In the genomic region with DNA sequence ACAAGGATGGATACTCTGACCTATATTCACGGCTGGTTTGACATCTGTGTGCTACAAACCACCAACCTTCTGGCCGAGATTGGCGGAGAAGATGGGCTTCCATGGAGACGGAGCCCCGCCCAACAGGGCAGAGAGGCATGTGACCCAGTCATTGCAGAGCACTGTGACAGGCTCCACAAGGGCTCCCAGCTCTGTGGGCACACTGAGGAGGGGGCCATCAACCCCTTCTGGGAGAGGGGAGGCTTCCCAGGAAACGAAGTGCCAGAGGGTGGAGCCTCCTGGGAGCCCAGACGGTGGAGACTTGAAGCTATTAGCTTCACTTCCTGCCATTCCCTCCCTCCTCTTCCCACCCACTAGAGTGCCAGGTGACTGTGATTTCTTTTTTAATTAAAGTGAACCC, we compare ENCODE assay signal across 13 cellular contexts.
DNase-seq lines count a peak whose midpoint lies in the region; ATAC-seq lines count a peak whose summit lies in the region.
"Had no signal": no experiment of that assay in that cellular context is flagged by ENCODE, and none has a peak within 500 bp of the region (broad histone marks: within the 10 kb centered on the region; RNA-seq: fewer than 3 reads in every experiment).

No MANE protein-coding gene starts in this region.

- DNase-seq in NCI-H82 (lab: John Stamatoyannopoulos, UW) (peak; percentile 39), NCI-H82 treated with DMSO at 0.1 percent for 48 hours (lab: John Stamatoyannopoulos, UW; ENCODE audit: unreplicated experiment) (no peak), NCI-H345 treated with DMSO at 0.1 percent for 48 hours (lab: John Stamatoyannopoulos, UW; ENCODE audit: unreplicated experiment) (peak; percentile 26), UCSD-AML1 (lab: John Stamatoyannopoulos, UW; ENCODE audit: unreplicated experiment) (no peak)
- no peak for DNase-seq in stimulated activated effector memory CD8-positive, alpha-beta T cell treated with anti-CD3 and anti-CD28 coated beads, Interleukin-12 subunit alpha, Interleukin-12 subunit beta, amount 100 ng/mL, for 72 hours (ENCODE audit: low spot score in 2 of 2)
- DNase-seq in naive thymus-derived CD4-positive, alpha-beta T cell = no peak
- DNase-seq: activated CD4-positive, alpha-beta memory T cell treated with anti-CD3 and anti-CD28 coated beads for 36 hours; natural killer cell had no signal

- ATAC-seq in stimulated activated effector memory CD8-positive, alpha-beta T cell treated with anti-CD3 and anti-CD28 coated beads, Interleukin-12 subunit alpha, Interleukin-12 subunit beta, amount 100 ng/mL, for 72 hours = peak; percentile 43
- no peak for ATAC-seq in naive thymus-derived CD4-positive, alpha-beta T cell
- no peak for ATAC-seq in HG02973 (IDR thresholded peaks at IDR 0.05; ENCODE audit: unreplicated experiment)
- ATAC-seq: natural killer cell had no signal

- intact Hi-C loops in naive thymus-derived CD4-positive, alpha-beta T cell (cut with micrococcal nuclease) = no loop called here

- H3K4me1 Mint-ChIP-seq in stimulated activated effector memory CD8-positive, alpha-beta T cell treated with anti-CD3 and anti-CD28 coated beads, Interleukin-12 subunit alpha, Interleukin-12 subunit beta, amount 100 ng/mL, for 72 hours = peaks cover 6% of the 10 kb centered on the region
- peaks cover 0 to 8% (median 4%) of the 10 kb centered on the region in 7 donors for H3K4me1 Mint-ChIP-seq in naive thymus-derived CD4-positive, alpha-beta T cell
- H3K4me1 Mint-ChIP-seq: natural killer cell had no signal

- no peak overlapping the region for H3K4me3 ChIP-seq in esophagus (ENCODE audit: low read depth in 1 of 2, low read length in 2 of 2)
- H3K4me3 ChIP-seq in naive thymus-derived CD4-positive, alpha-beta T cell (ENCODE audit: low read length) = no peak overlapping the region
- H3K4me3 ChIP-seq: coronary artery, tibial nerve had no signal

- POLR2A ChIA-PET in naive thymus-derived CD4-positive, alpha-beta T cell (lab: Charles Lee) = no interaction called here

- H3K27me3 ChIP-seq in esophagus (ENCODE audit: control insufficient read depth in 1 of 2, insufficient read depth in 2 of 2, low read length in 2 of 2) = no peaks in the 10 kb centered on the region
- no peaks in the 10 kb centered on the region for H3K27me3 ChIP-seq in naive thymus-derived CD4-positive, alpha-beta T cell (ENCODE audit: control insufficient read depth in 2 of 2, insufficient read depth in 2 of 2, low read length in 2 of 2)

- H3K4me1 ChIP-seq in esophagus (ENCODE audit: control insufficient read depth in 2 of 2, insufficient read depth in 2 of 2, low read length in 1 of 2) = peaks cover 5 to 20% of the 10 kb centered on the region in 2 donors
- H3K4me1 ChIP-seq in naive thymus-derived CD4-positive, alpha-beta T cell (ENCODE audit: control insufficient read depth in 2 of 2, insufficient read depth in 2 of 2, low read length in 2 of 2) = no peaks in the 10 kb centered on the region
- H3K4me1 ChIP-seq: tibial nerve had no signal

- H3K27ac ChIP-seq in esophagus (ENCODE audit: low read depth in 2 of 2, low read length in 1 of 2) = peak overlapping the region; percentile 43 to 86
- H3K27ac ChIP-seq in naive thymus-derived CD4-positive, alpha-beta T cell (ENCODE audit: low read depth, low read length) = no peak overlapping the region
- H3K27ac ChIP-seq: coronary artery, tibial nerve had no signal

- H3K4me3 Mint-ChIP-seq in stimulated activated effector memory CD8-positive, alpha-beta T cell treated with anti-CD3 and anti-CD28 coated beads, Interleukin-12 subunit alpha, Interleukin-12 subunit beta, amount 100 ng/mL, for 72 hours = no peak overlapping the region
- H3K4me3 Mint-ChIP-seq in naive thymus-derived CD4-positive, alpha-beta T cell = peak overlapping the region in 1 of 10 donors; percentile 0
- H3K4me3 Mint-ChIP-seq: activated CD4-positive, alpha-beta memory T cell treated with anti-CD3 and anti-CD28 coated beads for 36 hours; activated naive CD8-positive, alpha-beta T cell; natural killer cell had no signal

- H3K9me3 Mint-ChIP-seq in stimulated activated effector memory CD8-positive, alpha-beta T cell treated with anti-CD3 and anti-CD28 coated beads, Interleukin-12 subunit alpha, Interleukin-12 subunit beta, amount 100 ng/mL, for 72 hours = peaks cover 5% of the 10 kb centered on the region
- peaks cover 0 to 17% (median 6%) of the 10 kb centered on the region in 11 donors for H3K9me3 Mint-ChIP-seq in naive thymus-derived CD4-positive, alpha-beta T cell
- H3K9me3 Mint-ChIP-seq: natural killer cell had no signal

- no peaks in the 10 kb centered on the region for H3K36me3 Mint-ChIP-seq in stimulated activated effector memory CD8-positive, alpha-beta T cell treated with anti-CD3 and anti-CD28 coated beads, Interleukin-12 subunit alpha, Interleukin-12 subunit beta, amount 100 ng/mL, for 72 hours
- peaks cover 0 to 8% (median 0%) of the 10 kb centered on the region in 5 donors for H3K36me3 Mint-ChIP-seq in naive thymus-derived CD4-positive, alpha-beta T cell
- H3K36me3 Mint-ChIP-seq: activated CD4-positive, alpha-beta memory T cell treated with anti-CD3 and anti-CD28 coated beads for 36 hours; natural killer cell had no signal

- 36 to 41% methylated on average over 7 of the region's 7 CpGs for WGBS in esophagus, 2 donors

- no peaks in the 10 kb centered on the region for H3K36me3 ChIP-seq in esophagus (ENCODE audit: control insufficient read depth in 2 of 2, insufficient read depth in 2 of 2, low read length in 1 of 2)
- H3K36me3 ChIP-seq in naive thymus-derived CD4-positive, alpha-beta T cell (ENCODE audit: control insufficient read depth in 2 of 3, insufficient read depth in 3 of 3, low read length in 3 of 3) = no peaks in the 10 kb centered on the region
- H3K36me3 ChIP-seq: tibial nerve had no signal

- CTCF ChIA-PET in naive thymus-derived CD4-positive, alpha-beta T cell (lab: Charles Lee) = no interaction called here

- H3K9me3 ChIP-seq in esophagus (ENCODE audit: control insufficient read depth in 2 of 2, insufficient read depth in 1 of 2, low read depth in 1 of 2, low read length in 1 of 2) = no peaks in the 10 kb centered on the region
- no peaks in the 10 kb centered on the region for H3K9me3 ChIP-seq in naive thymus-derived CD4-positive, alpha-beta T cell (ENCODE audit: control insufficient read depth in 2 of 3, low read length in 3 of 3)
- H3K9me3 ChIP-seq: tibial nerve had no signal

- H3K27ac Mint-ChIP-seq in stimulated activated effector memory CD8-positive, alpha-beta T cell treated with anti-CD3 and anti-CD28 coated beads, Interleukin-12 subunit alpha, Interleukin-12 subunit beta, amount 100 ng/mL, for 72 hours = no peak overlapping the region
- H3K27ac Mint-ChIP-seq in naive thymus-derived CD4-positive, alpha-beta T cell = no peak overlapping the region
- H3K27ac Mint-ChIP-seq: activated CD4-positive, alpha-beta memory T cell treated with anti-CD3 and anti-CD28 coated beads for 36 hours; activated naive CD8-positive, alpha-beta T cell; natural killer cell had no signal

- peaks cover 0 to 36% (median 10%) of the 10 kb centered on the region in 5 donors for H3K27me3 Mint-ChIP-seq in naive thymus-derived CD4-positive, alpha-beta T cell

Comparison
In these comparisons a context has a peak if more than half of its experiments do, and no peak if none do; other contexts are left out.
1. DNase-seq: peak in NCI-H82 (single experiment) and NCI-H345 treated with DMSO at 0.1 percent for 48 hours (single experiment); none in NCI-H82 treated with DMSO at 0.1 percent for 48 hours (single experiment), stimulated activated effector memory CD8-positive, alpha-beta T cell treated with anti-CD3 and anti-CD28 coated beads, Interleukin-12 subunit alpha, Interleukin-12 subunit beta, amount 100 ng/mL, for 72 hours (0 of 2), naive thymus-derived CD4-positive, alpha-beta T cell (0 of 9) and UCSD-AML1 (single experiment).